In genomic region chr2:28347193-28347592, GRCh38 we compare ENCODE assay signal across 19 cellular contexts. TPM values are rescaled to one million over a fixed set of nuclear protein-coding genes. Genes with fewer than 3 reads are reported as not detected.
A peak's percentile ranks its signal among the peaks of the same experiment; 100 is the strongest.
DNase-seq lines count a peak whose midpoint lies in the region; ATAC-seq and TF ChIP-seq lines count a peak whose summit lies in the region.
"Had no signal": no experiment of that assay in that cellular context is flagged by ENCODE, and none has a peak within 500 bp of the region (broad histone marks: within the 10 kb centered on the region; RNA-seq: fewer than 3 reads in every experiment).

No MANE protein-coding gene starts in this region.

- H3K4me2 ChIP-seq in neuronal stem cell (ENCODE audit: insufficient read depth, low read length, poor library complexity, severe bottlenecking): no peak overlapping the region

- peaks cover 27% of the 10 kb centered on the region for H3K4me1 Mint-ChIP-seq in activated CD4-positive, alpha-beta T cell treated with anti-CD3 and anti-CD28 coated beads for 36 hours
- H3K4me1 Mint-ChIP-seq in CD8-positive, alpha-beta T cell (ENCODE audit: low read depth): peaks cover 28% of the 10 kb centered on the region
- peaks cover 44% of the 10 kb centered on the region for H3K4me1 Mint-ChIP-seq in activated naive CD8-positive, alpha-beta T cell treated with anti-CD3 and anti-CD28 coated beads, Interleukin-2, amount 50 U/mL, for 24 hours

- no CpG with 5 or more reads among the region's 6 CpGs for WGBS in neuronal stem cell (ENCODE audit: extremely low coverage in 2 of 2, insufficient read length in 2 of 2, insufficient replicate concordance in 1 of 2), 2 donors

- peak overlapping the region; percentile 28 for H3K4me3 ChIP-seq in CD8-positive, alpha-beta T cell (ENCODE audit: low read depth, low read length)
- no peak overlapping the region for H3K4me3 ChIP-seq in neuronal stem cell (ENCODE audit: low read length in 2 of 2)
- H3K4me3 ChIP-seq: lung, sigmoid colon, tibial artery had no signal

- no peak overlapping the region for H3K18ac ChIP-seq in neuronal stem cell (ENCODE audit: low read length)

- H3K79me1 ChIP-seq in neuronal stem cell (ENCODE audit: low read depth, low read length): no peaks in the 10 kb centered on the region

- POLR2A ChIA-PET in activated CD4-positive, alpha-beta T cell treated with anti-CD3 and anti-CD28 coated beads for 36 hours (lab: Charles Lee): no interaction called here
- POLR2A ChIA-PET in CD8-positive, alpha-beta T cell (lab: Charles Lee): interaction anchor here (1.4 kb wide), 1 partner anchor 18 kb away, joined by 3 read pairs; no protein-coding TSS in a partner anchor

- no peak overlapping the region for H3K9ac ChIP-seq in neuronal stem cell (ENCODE audit: low read depth, low read length, poor library complexity)

- no peak overlapping the region for H2AFZ ChIP-seq in neuronal stem cell (ENCODE audit: low read length)

- no peak overlapping the region for H3K27ac ChIP-seq in CD8-positive, alpha-beta T cell (ENCODE audit: low read depth, low read length)
- H3K27ac ChIP-seq in neuronal stem cell (replicated peaks; ENCODE audit: low read length): no peak overlapping the region
- H3K27ac ChIP-seq: ascending aorta had no signal

- H3K27me3 ChIP-seq in CD8-positive, alpha-beta T cell (ENCODE audit: insufficient read depth, low read length): no peaks in the 10 kb centered on the region
- H3K27me3 ChIP-seq in neuronal stem cell (ENCODE audit: control insufficient read depth in 3 of 3, insufficient read depth in 3 of 3, low read depth in 1 of 3, low read length in 3 of 3): no peaks in the 10 kb centered on the region
- H3K27me3 ChIP-seq: ascending aorta, sigmoid colon, tibial artery had no signal

- H3K23ac ChIP-seq in neuronal stem cell (ENCODE audit: low read depth, low read length, poor library complexity): no peak overlapping the region

- no peaks in the 10 kb centered on the region for H3K9me3 ChIP-seq in CD8-positive, alpha-beta T cell (ENCODE audit: low read length)
- no peaks in the 10 kb centered on the region for H3K9me3 ChIP-seq in neuronal stem cell (replicated peaks in 1 of 2; ENCODE audit: control insufficient read depth in 2 of 2, insufficient read depth in 1 of 2, low read depth in 1 of 2, low read length in 2 of 2)
- H3K9me3 ChIP-seq: ascending aorta, sigmoid colon, tibial artery had no signal

- no peaks in the 10 kb centered on the region for H3K9me3 Mint-ChIP-seq in activated CD4-positive, alpha-beta T cell treated with anti-CD3 and anti-CD28 coated beads for 36 hours (ENCODE audit: low read depth)
- no peaks in the 10 kb centered on the region for H3K9me3 Mint-ChIP-seq in CD8-positive, alpha-beta T cell
- no peaks in the 10 kb centered on the region for H3K9me3 Mint-ChIP-seq in activated naive CD8-positive, alpha-beta T cell treated with anti-CD3 and anti-CD28 coated beads, Interleukin-2, amount 50 U/mL, for 24 hours
- H3K9me3 Mint-ChIP-seq: neural crest cell had no signal

- H3K27me3 Mint-ChIP-seq in activated CD4-positive, alpha-beta T cell treated with anti-CD3 and anti-CD28 coated beads for 36 hours: no peaks in the 10 kb centered on the region
- no peaks in the 10 kb centered on the region for H3K27me3 Mint-ChIP-seq in CD8-positive, alpha-beta T cell (ENCODE audit: low read depth)
- H3K27me3 Mint-ChIP-seq in activated naive CD8-positive, alpha-beta T cell treated with anti-CD3 and anti-CD28 coated beads, Interleukin-2, amount 50 U/mL, for 24 hours: no peaks in the 10 kb centered on the region

- H3K14ac ChIP-seq in neuronal stem cell (ENCODE audit: low read length): no peak overlapping the region

- H4K8ac ChIP-seq in neuronal stem cell (ENCODE audit: low read depth, low read length): no peak overlapping the region

- H3K4ac ChIP-seq in neuronal stem cell (ENCODE audit: low read length): no peak overlapping the region

- no peak overlapping the region for H2BK15ac ChIP-seq in neuronal stem cell (ENCODE audit: low read length)

- no peak for TF ChIP-seq CTCF in CD8-positive, alpha-beta T cell (IDR thresholded peaks at IDR 0.05)

- no peak overlapping the region for H4K91ac ChIP-seq in neuronal stem cell (ENCODE audit: low read depth, low read length, poor library complexity)

- H3K27ac Mint-ChIP-seq in activated CD4-positive, alpha-beta T cell treated with anti-CD3 and anti-CD28 coated beads for 36 hours: peak overlapping the region; percentile 56
- H3K27ac Mint-ChIP-seq in CD8-positive, alpha-beta T cell: peak overlapping the region; percentile 66
- peak overlapping the region; percentile 67 for H3K27ac Mint-ChIP-seq in activated naive CD8-positive, alpha-beta T cell treated with anti-CD3 and anti-CD28 coated beads, Interleukin-2, amount 50 U/mL, for 24 hours

- intact Hi-C loops in activated CD4-positive, alpha-beta T cell treated with anti-CD3 and anti-CD28 coated beads for 36 hours (cut with DNase I, micrococcal nuclease): no loop called here
- intact Hi-C loops in CD8-positive, alpha-beta T cell (cut with DNase I, micrococcal nuclease): loop anchor here in 1 of 2 experiments (5.0 kb wide), 2 partner anchors 40 to 105 kb away; no protein-coding TSS in a partner anchor

- H3K36me3 Mint-ChIP-seq in activated CD4-positive, alpha-beta T cell treated with anti-CD3 and anti-CD28 coated beads for 36 hours (ENCODE audit: low read depth): no peaks in the 10 kb centered on the region
- no peaks in the 10 kb centered on the region for H3K36me3 Mint-ChIP-seq in CD8-positive, alpha-beta T cell
- no peaks in the 10 kb centered on the region for H3K36me3 Mint-ChIP-seq in activated naive CD8-positive, alpha-beta T cell treated with anti-CD3 and anti-CD28 coated beads, Interleukin-2, amount 50 U/mL, for 24 hours (ENCODE audit: low read depth)

- H2AK5ac ChIP-seq in neuronal stem cell (ENCODE audit: low read depth, low read length): peak overlapping the region; percentile 80

- H2BK5ac ChIP-seq in neuronal stem cell (ENCODE audit: low read length): no peak overlapping the region

- CTCF ChIA-PET in activated CD4-positive, alpha-beta T cell treated with anti-CD3 and anti-CD28 coated beads for 36 hours (lab: Charles Lee): interaction anchor here (0.7 kb wide), 1 partner anchor 665 kb away, joined by 3 read pairs; no protein-coding TSS in a partner anchor
- CTCF ChIA-PET in CD8-positive, alpha-beta T cell (lab: Charles Lee): no interaction called here

- peak overlapping the region; percentile 74 for H2BK120ac ChIP-seq in neuronal stem cell (ENCODE audit: low read depth, low read length)

- DNase-seq in activated CD4-positive, alpha-beta T cell treated with anti-CD3 and anti-CD28 coated beads for 36 hours: no peak
- DNase-seq in activated CD4-positive, alpha-beta T cell treated with anti-CD3 and anti-CD28 coated beads for 4 hours: no peak
- DNase-seq in CD8-positive, alpha-beta T cell: no peak
- DNase-seq in activated naive CD8-positive, alpha-beta T cell treated with anti-CD3 and anti-CD28 coated beads, Interleukin-2, amount 50 U/mL, for 24 hours: no peak
- DNase-seq in neuronal stem cell (ENCODE audit: low spot score) (no peak), pons (ENCODE audit: low spot score) (no peak), RPMI8226 (no peak), kidney tubule cell (ENCODE audit: low spot score) (no peak)
- DNase-seq: foreskin melanocyte; GOT3; NCI-H1694; NCI-H446 treated with DMSO at 0.1 percent for 48 hours; OCI-M1; stimulated activated CD4-positive, alpha-beta T cell treated with anti-CD3 and anti-CD28 coated beads, Interleukin-2, amount 100 ng/mL, for 48 hours had no signal

- H2BK12ac ChIP-seq in neuronal stem cell (ENCODE audit: low read length): no peak overlapping the region

- H3K4me3 Mint-ChIP-seq in activated CD4-positive, alpha-beta T cell treated with anti-CD3 and anti-CD28 coated beads for 36 hours: no peak overlapping the region
- H3K4me3 Mint-ChIP-seq in CD8-positive, alpha-beta T cell: no peak overlapping the region
- peak overlapping the region; percentile 54 for H3K4me3 Mint-ChIP-seq in activated naive CD8-positive, alpha-beta T cell treated with anti-CD3 and anti-CD28 coated beads, Interleukin-2, amount 50 U/mL, for 24 hours
- H3K4me3 Mint-ChIP-seq: neural crest cell had no signal

- peaks cover 25% of the 10 kb centered on the region for H3K4me1 ChIP-seq in CD8-positive, alpha-beta T cell (ENCODE audit: insufficient read depth, low read length)
- peaks cover 8 to 12% of the 10 kb centered on the region in 2 donors for H3K4me1 ChIP-seq in neuronal stem cell (ENCODE audit: control insufficient read depth in 2 of 2, insufficient read depth in 1 of 2, low read depth in 1 of 2, low read length in 2 of 2)

- H3K36me3 ChIP-seq in CD8-positive, alpha-beta T cell (ENCODE audit: insufficient read depth, low read length): no peaks in the 10 kb centered on the region
- H3K36me3 ChIP-seq in neuronal stem cell (replicated peaks in 1 of 2; ENCODE audit: control insufficient read depth in 2 of 2, insufficient read depth in 2 of 2, low read length in 2 of 2): no peaks in the 10 kb centered on the region
- H3K36me3 ChIP-seq: ascending aorta, sigmoid colon, tibial artery had no signal

- no peak for ATAC-seq in activated CD4-positive, alpha-beta T cell treated with anti-CD3 and anti-CD28 coated beads for 36 hours
- ATAC-seq in CD8-positive, alpha-beta T cell: no peak
- ATAC-seq in activated naive CD8-positive, alpha-beta T cell treated with anti-CD3 and anti-CD28 coated beads, Interleukin-2, amount 50 U/mL, for 24 hours: no peak

RNA-seq across cellular contexts. Expression of gene FOSL2, which starts 45.5 kb away (rescaled TPM):
- total RNA-seq in activated CD4-positive, alpha-beta T cell treated with anti-CD3 and anti-CD28 coated beads for 36 hours: 100 to 1,000 TPM; 135 to 225 TPM
- 100 to 1,000 TPM; 359 to 360 TPM for total RNA-seq in CD8-positive, alpha-beta T cell
- 6.6 TPM for polyA plus RNA-seq in neuronal stem cell (2013, experiment 1 of 2)
- 6.6 TPM for polyA plus RNA-seq in neuronal stem cell (2013, experiment 2 of 2)
